Comparison of ENCODE assay signal across 28 cellular contexts in the genomic region with DNA sequence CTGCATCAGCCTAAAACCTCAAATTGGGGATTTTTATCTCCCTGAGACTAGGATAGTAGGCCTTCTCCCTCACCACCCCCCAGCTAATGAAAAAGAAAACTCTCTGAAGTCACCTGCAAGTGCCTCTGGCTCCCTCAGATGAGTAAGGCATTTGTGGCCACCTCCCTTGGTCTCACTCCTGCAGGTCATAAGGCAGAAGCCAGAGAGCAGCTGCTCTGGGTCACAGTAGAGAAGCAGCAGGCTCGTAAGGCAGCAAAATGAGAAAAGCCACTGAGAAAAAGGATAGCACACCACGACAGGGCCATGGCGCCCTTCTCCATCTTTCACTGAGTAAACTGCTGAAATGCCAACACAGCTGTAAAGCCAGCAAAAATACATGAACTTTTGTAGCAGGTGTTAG.
"Had no signal": no experiment of that assay in that cellular context is flagged by ENCODE, and none has a peak within 500 bp of the region (broad histone marks: within the 10 kb centered on the region; RNA-seq: fewer than 3 reads in every experiment).

No MANE protein-coding gene starts in this region.

- H3K27me3 ChIP-seq: ovary, right lobe of liver, sigmoid colon, stomach, thyroid gland, tibial nerve, upper lobe of left lung, vagina had no signal

- H3K27ac ChIP-seq: ovary, parathyroid adenoma, psoas muscle, right lobe of liver, sigmoid colon, stomach, thoracic aorta, thyroid gland, tibial nerve, upper lobe of left lung, vagina had no signal

- H3K9ac ChIP-seq: parathyroid adenoma had no signal

- H3K4me3 Mint-ChIP-seq: naive thymus-derived CD8-positive, alpha-beta T cell; natural killer cell treated with Interleukin-12 subunit alpha and Interleukin-12 subunit beta and Interleukin-15 and Interleukin-18, amount 100 ng/mL, for 72 hours; neural crest cell; stimulated activated effector memory CD8-positive, alpha-beta T cell treated with anti-CD3 and anti-CD28 coated beads, Interleukin-12 subunit alpha, Interleukin-12 subunit beta, amount 100 ng/mL, for 72 hours; stimulated activated naive B cell treated with anti-CD40 and anti-IgM and Interleukin-4, amounts not matched to agents 10 μg/mL and 1 μg/mL and 100 μg/mL, for 72 hours; stimulated activated naive CD8-positive, alpha-beta T cell treated with anti-CD3 and anti-CD28 coated beads, Interleukin-15, Interleukin-2, amounts not matched to agents 100 ng/mL and 50 ng/mL, for 24 hours had no signal

- H3K9me3 ChIP-seq: ovary, psoas muscle, right lobe of liver, sigmoid colon, stomach, thoracic aorta, thyroid gland, tibial nerve, upper lobe of left lung, vagina had no signal

- H3K27ac Mint-ChIP-seq: naive thymus-derived CD8-positive, alpha-beta T cell; natural killer cell treated with Interleukin-12 subunit alpha and Interleukin-12 subunit beta and Interleukin-15 and Interleukin-18, amount 100 ng/mL, for 72 hours; progenitor cell of endocrine pancreas; stimulated activated effector memory CD8-positive, alpha-beta T cell treated with anti-CD3 and anti-CD28 coated beads, Interleukin-12 subunit alpha, Interleukin-12 subunit beta, amount 100 ng/mL, for 72 hours; stimulated activated naive B cell treated with anti-CD40 and anti-IgM and Interleukin-4, amounts not matched to agents 10 μg/mL and 1 μg/mL and 100 μg/mL, for 72 hours; stimulated activated naive CD8-positive, alpha-beta T cell treated with anti-CD3 and anti-CD28 coated beads, Interleukin-15, Interleukin-2, amounts not matched to agents 100 ng/mL and 50 ng/mL, for 24 hours had no signal

- H3K4me3 ChIP-seq: ovary, psoas muscle, right lobe of liver, sigmoid colon, stomach, thoracic aorta, thyroid gland, tibial nerve, upper lobe of left lung, vagina had no signal

- DNase-seq: naive thymus-derived CD8-positive, alpha-beta T cell; occipital lobe; ovary; posterior cingulate gyrus; psoas muscle; right lobe of liver; sigmoid colon; small intestine; stimulated activated CD4-positive, alpha-beta T cell treated with anti-CD3 and anti-CD28 coated beads, Interleukin-15, amount 100 ng/mL, for 24 hours; stimulated activated CD4-positive, alpha-beta T cell treated with anti-CD3 and anti-CD28 coated beads, Interleukin-2, amount 100 ng/mL, for 24 hours; stimulated activated CD4-positive, alpha-beta T cell treated with anti-CD3 and anti-CD28 coated beads, Interleukin-2, amount 100 ng/mL, for 48 hours; stimulated activated CD4-positive, alpha-beta T cell treated with anti-CD3 and anti-CD28 coated beads, Interleukin-4, amount 100 ng/mL, for 24 hours; stimulated activated naive B cell treated with anti-CD40 and anti-IgM and Interleukin-4, amounts not matched to agents 10 μg/mL and 1 μg/mL and 100 μg/mL, for 72 hours; stimulated activated naive CD4-positive, alpha-beta T cell treated with Interleukin-2 at 50 U/mL for 16 hours; stomach; thyroid gland; trophoblast cell; upper lobe of left lung had no signal

- ATAC-seq: naive thymus-derived CD8-positive, alpha-beta T cell; natural killer cell treated with Interleukin-12 subunit alpha and Interleukin-12 subunit beta and Interleukin-15 and Interleukin-18, amount 100 ng/mL, for 72 hours; psoas muscle; right cardiac atrium; right lobe of liver; stimulated activated effector memory CD8-positive, alpha-beta T cell treated with anti-CD3 and anti-CD28 coated beads, Interleukin-12 subunit alpha, Interleukin-12 subunit beta, amount 100 ng/mL, for 72 hours; stimulated activated naive B cell treated with anti-CD40 and anti-IgM and Interleukin-4, amounts not matched to agents 10 μg/mL and 1 μg/mL and 100 μg/mL, for 72 hours had no signal

- H3K36me3 ChIP-seq: ovary, right lobe of liver, sigmoid colon, stomach, thoracic aorta, thyroid gland, tibial nerve, upper lobe of left lung, vagina had no signal

- H3K27me3 Mint-ChIP-seq: natural killer cell treated with Interleukin-12 subunit alpha and Interleukin-12 subunit beta and Interleukin-15 and Interleukin-18, amount 100 ng/mL, for 72 hours; stimulated activated naive B cell treated with anti-CD40 and anti-IgM and Interleukin-4, amounts not matched to agents 10 μg/mL and 1 μg/mL and 100 μg/mL, for 72 hours had no signal

- H3K4me1 ChIP-seq: parathyroid adenoma, right lobe of liver, stomach, thyroid gland, tibial nerve, upper lobe of left lung, vagina had no signal

- H3K9me3 Mint-ChIP-seq: neural crest cell; stimulated activated naive CD8-positive, alpha-beta T cell treated with anti-CD3 and anti-CD28 coated beads, Interleukin-15, Interleukin-2, amounts not matched to agents 100 ng/mL and 50 ng/mL, for 24 hours had no signal

- H3K79me2 ChIP-seq: parathyroid adenoma had no signal

- H2AFZ ChIP-seq: parathyroid adenoma had no signal

- H3K36me3 Mint-ChIP-seq: naive thymus-derived CD8-positive, alpha-beta T cell; natural killer cell treated with Interleukin-12 subunit alpha and Interleukin-12 subunit beta and Interleukin-15 and Interleukin-18, amount 100 ng/mL, for 72 hours; stimulated activated naive B cell treated with anti-CD40 and anti-IgM and Interleukin-4, amounts not matched to agents 10 μg/mL and 1 μg/mL and 100 μg/mL, for 72 hours had no signal

- H3K4me1 Mint-ChIP-seq: naive thymus-derived CD8-positive, alpha-beta T cell; neural crest cell; stimulated activated effector memory CD8-positive, alpha-beta T cell treated with anti-CD3 and anti-CD28 coated beads, Interleukin-12 subunit alpha, Interleukin-12 subunit beta, amount 100 ng/mL, for 72 hours; stimulated activated naive B cell treated with anti-CD40 and anti-IgM and Interleukin-4, amounts not matched to agents 10 μg/mL and 1 μg/mL and 100 μg/mL, for 72 hours had no signal
